ENCODE assay signal across 8 cellular contexts in genomic region chr4:56049428-56050212, GRCh38.
DNase-seq lines count a peak whose midpoint lies in the region; ATAC-seq and TF ChIP-seq lines count a peak whose summit lies in the region.

No MANE protein-coding gene starts in this region.

- H3K36me3 ChIP-seq in BLaER1: no peaks in the 10 kb centered on the region
- no peaks in the 10 kb centered on the region for H3K36me3 ChIP-seq in gastroesophageal sphincter
- H3K36me3 ChIP-seq in neuronal stem cell (replicated peaks in 1 of 2; ENCODE audit: control insufficient read depth in 2 of 2, insufficient read depth in 2 of 2, low read length in 2 of 2): peaks cover 0 to 2% of the 10 kb centered on the region in 2 donors

- H3K27me3 Mint-ChIP-seq in activated T-cell treated with anti-CD3 and anti-CD28 coated beads, Interleukin-2, amount 50 U/mL, for 4 hours (ENCODE audit: low read depth): peaks cover 47% of the 10 kb centered on the region

- H3K4me1 Mint-ChIP-seq in activated T-cell treated with anti-CD3 and anti-CD28 coated beads, Interleukin-2, amount 50 U/mL, for 4 hours (ENCODE audit: low read depth): peaks cover 10% of the 10 kb centered on the region

- WGBS in gastroesophageal sphincter (ENCODE audit: low coverage in 1 of 2), 2 donors: 0% methylated on average over 7 to 13 of the region's 54 CpGs
- no CpG with 5 or more reads among the region's 54 CpGs for WGBS in neuronal stem cell (ENCODE audit: extremely low coverage in 2 of 2, insufficient read length in 2 of 2, insufficient replicate concordance in 1 of 2), 2 donors

- TF ChIP-seq CTCF in gastroesophageal sphincter (IDR thresholded peaks at IDR 0.05): no peak

- peak; percentile 54 for DNase-seq in NCI-H2227 (lab: John Stamatoyannopoulos, UW; ENCODE audit: unreplicated experiment)
- DNase-seq in activated T-cell treated with anti-CD3 and anti-CD28 coated beads, Interleukin-2, amount 50 U/mL, for 4 hours: no peak
- peak; percentile 43 for DNase-seq in neuronal stem cell (ENCODE audit: low spot score)
- DNase-seq in NCI-H446 treated with DMSO at 0.1 percent for 48 hours (lab: John Stamatoyannopoulos, UW): no peak

- H3K79me1 ChIP-seq in neuronal stem cell (ENCODE audit: low read depth, low read length): peaks cover 2% of the 10 kb centered on the region

- peak overlapping the region; percentile 80 for H3K4me2 ChIP-seq in BLaER1
- H3K4me2 ChIP-seq in neuronal stem cell (ENCODE audit: insufficient read depth, low read length, poor library complexity, severe bottlenecking): peak overlapping the region; percentile 44

- peak overlapping the region; percentile 97 for H3K14ac ChIP-seq in neuronal stem cell (ENCODE audit: low read length)

- peak overlapping the region; percentile 100 for H2AFZ ChIP-seq in neuronal stem cell (ENCODE audit: low read length)

- ATAC-seq in GM18517 (IDR thresholded peaks at IDR 0.05; ENCODE audit: unreplicated experiment) (peak; percentile 37), HG02970 (IDR thresholded peaks at IDR 0.05; ENCODE audit: low FRiP score, unreplicated experiment) (peak; percentile 30), gastroesophageal sphincter (peak; percentile 31)
- ATAC-seq in activated T-cell treated with anti-CD3 and anti-CD28 coated beads, Interleukin-2, amount 50 U/mL, for 4 hours: peak; percentile 42 to 44

- TF ChIP-seq EP300 in gastroesophageal sphincter (IDR thresholded peaks at IDR 0.05): no peak

- no peak for TF ChIP-seq POLR2A in gastroesophageal sphincter (IDR thresholded peaks at IDR 0.05)

- peaks cover 33% of the 10 kb centered on the region for H3K4me1 ChIP-seq in BLaER1
- peaks cover 0 to 19% (median 11%) of the 10 kb centered on the region in 3 donors for H3K4me1 ChIP-seq in gastroesophageal sphincter
- H3K4me1 ChIP-seq in neuronal stem cell (ENCODE audit: control insufficient read depth in 2 of 2, insufficient read depth in 1 of 2, low read depth in 1 of 2, low read length in 2 of 2): peaks cover 0 to 4% of the 10 kb centered on the region in 2 donors

- peak overlapping the region; percentile 100 for H2BK5ac ChIP-seq in neuronal stem cell (ENCODE audit: low read length)

- H2AK5ac ChIP-seq in neuronal stem cell (ENCODE audit: low read depth, low read length): peak overlapping the region; percentile 46

- H3K27me3 ChIP-seq in BLaER1 (no peaks in the 10 kb centered on the region), gastroesophageal sphincter (peaks cover 59% of the 10 kb centered on the region), neuronal stem cell (ENCODE audit: control insufficient read depth in 3 of 3, insufficient read depth in 3 of 3, low read depth in 1 of 3, low read length in 3 of 3) (no peaks in the 10 kb centered on the region)

- peak overlapping the region; percentile 94 for H3K9ac ChIP-seq in BLaER1
- H3K9ac ChIP-seq in neuronal stem cell (ENCODE audit: low read depth, low read length, poor library complexity): peak overlapping the region; percentile 93

- H3K4ac ChIP-seq in neuronal stem cell (ENCODE audit: low read length): no peak overlapping the region

- peak overlapping the region; percentile 14 for H2BK120ac ChIP-seq in neuronal stem cell (ENCODE audit: low read depth, low read length)

- peak overlapping the region; percentile 92 for H3K18ac ChIP-seq in neuronal stem cell (ENCODE audit: low read length)

- H4K8ac ChIP-seq in neuronal stem cell (ENCODE audit: low read depth, low read length): peak overlapping the region; percentile 56

- no peak overlapping the region for H2BK12ac ChIP-seq in neuronal stem cell (ENCODE audit: low read length)

- 0 out of 2 replicates have a peak, but pooled peaks cover 7% of the 10 kb centered on the region for H4K20me1 ChIP-seq in BLaER1

- peak overlapping the region; percentile 74 for H3K4me3 Mint-ChIP-seq in activated T-cell treated with anti-CD3 and anti-CD28 coated beads, Interleukin-2, amount 50 U/mL, for 4 hours

- peak overlapping the region; percentile 6 for H2BK15ac ChIP-seq in neuronal stem cell (ENCODE audit: low read length)

- no peaks in the 10 kb centered on the region for H3K9me3 Mint-ChIP-seq in activated T-cell treated with anti-CD3 and anti-CD28 coated beads, Interleukin-2, amount 50 U/mL, for 4 hours

- H3K23ac ChIP-seq in neuronal stem cell (ENCODE audit: low read depth, low read length, poor library complexity): peak overlapping the region; percentile 58

- H3K27ac ChIP-seq in BLaER1 (peak overlapping the region; percentile 95), gastroesophageal sphincter (peak overlapping the region in 1 of 4 donors; percentile 34), neuronal stem cell (replicated peaks; ENCODE audit: low read length) (peak overlapping the region; percentile 96)

- H3K4me3 ChIP-seq in BLaER1 (peak overlapping the region; percentile 92), gastroesophageal sphincter (peak overlapping the region; percentile 44 to 65), neuronal stem cell (ENCODE audit: low read length in 2 of 2) (peak overlapping the region; percentile 95 to 98)

- H3K36me3 Mint-ChIP-seq in activated T-cell treated with anti-CD3 and anti-CD28 coated beads, Interleukin-2, amount 50 U/mL, for 4 hours (ENCODE audit: insufficient read depth): no peaks in the 10 kb centered on the region

- peak overlapping the region; percentile 89 for H4K91ac ChIP-seq in neuronal stem cell (ENCODE audit: low read depth, low read length, poor library complexity)

- H3K9me3 ChIP-seq in BLaER1 (no peaks in the 10 kb centered on the region), gastroesophageal sphincter (no peaks in the 10 kb centered on the region), neuronal stem cell (replicated peaks in 1 of 2; ENCODE audit: control insufficient read depth in 2 of 2, insufficient read depth in 1 of 2, low read depth in 1 of 2, low read length in 2 of 2) (no peaks in the 10 kb centered on the region)

Comparison
In these comparisons a context has a peak if more than half of its experiments do, and no peak if none do; other contexts are left out.
1. DNase-seq: peak in NCI-H2227 (single experiment) and neuronal stem cell (single experiment); none in activated T-cell treated with anti-CD3 and anti-CD28 coated beads, Interleukin-2, amount 50 U/mL, for 4 hours (single experiment) and NCI-H446 treated with DMSO at 0.1 percent for 48 hours (single experiment).
2. Peak in every context shown above with its lines, with median percentiles within 50 percentile points of each other: H3K4me3 ChIP-seq and ATAC-seq.